Comparison of ENCODE assay signal across 8 cellular contexts in the genomic region with DNA sequence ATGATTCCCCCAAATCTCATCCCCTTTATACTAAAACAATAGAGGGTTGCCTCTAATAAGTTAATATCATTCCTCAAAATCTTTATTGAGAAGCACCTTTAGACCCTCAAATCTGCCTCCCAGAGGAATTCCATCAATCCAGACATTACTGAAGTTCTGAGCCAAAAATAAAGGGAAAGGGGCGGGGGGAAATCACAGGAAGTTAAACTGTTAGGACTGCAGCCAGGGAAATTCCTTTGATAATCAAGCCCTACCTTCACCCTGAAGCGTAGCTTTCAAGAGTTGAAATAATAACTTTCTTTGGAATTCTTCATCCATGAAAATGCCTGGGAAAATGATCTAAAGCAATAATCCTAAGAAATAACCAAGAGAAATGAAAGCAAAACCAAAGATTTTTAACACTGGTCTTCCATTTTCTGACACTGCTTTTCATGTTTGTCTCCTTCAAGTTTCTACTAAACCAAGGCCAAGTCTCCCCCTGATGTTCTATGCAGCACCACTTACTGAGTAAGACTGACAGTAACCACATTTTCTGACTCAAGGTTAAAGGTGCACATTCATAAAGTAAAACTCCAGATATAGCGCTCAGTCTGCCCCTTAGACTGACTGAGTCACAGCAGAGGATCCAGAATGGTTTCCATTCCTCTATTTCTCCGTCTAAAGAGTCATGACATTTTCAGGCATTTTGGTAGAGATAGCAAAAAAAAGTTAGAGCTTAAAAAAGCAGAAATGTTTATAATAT.
DNase-seq lines count a peak whose midpoint lies in the region; ATAC-seq and TF ChIP-seq lines count a peak whose summit lies in the region.

No MANE protein-coding gene starts in this region.

- POLR2A ChIA-PET in RWPE1 (lab: Yijun Ruan, JAX; ENCODE audit: low non-redundant PET), result no interaction called here

- no peak overlapping the region for H3K27ac ChIP-seq in RWPE1

- ATAC-seq in GM19395 (IDR thresholded peaks at IDR 0.05; ENCODE audit: unreplicated experiment), result peak; percentile 93
- ATAC-seq in HG03432 (IDR thresholded peaks at IDR 0.05; ENCODE audit: unreplicated experiment), result peak; percentile 94

- CTCF ChIA-PET in RWPE1 (lab: Yijun Ruan, JAX), result no interaction called here

- no peak for TF ChIP-seq CTCF in RWPE1 (conservative IDR thresholded peaks at IDR 0.05; ENCODE audit: low read depth)

- DNase-seq in AG08395 (ENCODE audit: low spot score) (peak; percentile 40), astrocyte of the hippocampus (ENCODE audit: low read depth, low spot score) (peak; percentile 73), medulla oblongata (ENCODE audit: extremely low spot score) (peak; percentile 24), RWPE1 (ENCODE audit: low spot score) (no peak)
- no peak for DNase-seq in stimulated activated naive CD4-positive, alpha-beta T cell (lab: John Stamatoyannopoulos, UW)
- DNase-seq in activated CD4-positive, CD25-positive, alpha-beta regulatory T cell (lab: John Stamatoyannopoulos, UW), result no peak

Comparison
In these comparisons a context has a peak if more than half of its experiments do, and no peak if none do; other contexts are left out.
1. DNase-seq: peak in AG08395 (single experiment), astrocyte of the hippocampus (single experiment) and medulla oblongata (single experiment); none in stimulated activated naive CD4-positive, alpha-beta T cell (0 of 6), activated CD4-positive, CD25-positive, alpha-beta regulatory T cell (0 of 4) and RWPE1 (single experiment).